Comparison of ENCODE assay signal across 1 cellular context in the genomic region with DNA sequence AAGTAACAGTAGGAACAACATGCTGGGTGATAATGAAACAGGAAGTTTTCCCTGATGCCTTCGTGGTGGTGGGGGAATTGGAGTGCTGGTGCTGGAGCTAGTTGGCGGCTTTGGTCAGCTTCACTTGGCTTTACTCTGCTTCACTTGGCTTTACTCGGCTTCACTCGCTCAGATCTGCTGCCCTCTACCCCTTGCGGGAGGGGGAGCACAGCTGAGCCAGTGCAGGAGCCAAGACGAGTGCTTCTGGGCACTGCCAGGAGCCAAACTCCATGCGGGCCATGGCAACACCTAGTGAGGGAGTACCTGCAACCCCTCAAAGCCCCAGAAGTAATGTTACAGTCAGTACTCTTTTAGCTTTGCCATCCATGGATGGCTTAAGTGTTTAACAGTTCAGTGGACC.
TF ChIP-seq lines count a peak whose summit lies in the region.

No MANE protein-coding gene starts in this region.

TF ChIP-seq in SK-N-SH treated with all-trans-retinoic acid at 6 μM for 48 hours, 23 proteins besides CTCF, POLR2A, EP300 and RAD21 (continued from another document):
- no peak for TF ChIP-seq ZNF565 (CRISPR knock-in tag; conservative IDR thresholded peaks at IDR 0.05; ENCODE audit: low read depth)
- TF ChIP-seq BACH2 (CRISPR knock-in tag; IDR thresholded peaks at IDR 0.05; ENCODE audit: borderline replicate concordance) = no peak
- TF ChIP-seq, protein P1, sequence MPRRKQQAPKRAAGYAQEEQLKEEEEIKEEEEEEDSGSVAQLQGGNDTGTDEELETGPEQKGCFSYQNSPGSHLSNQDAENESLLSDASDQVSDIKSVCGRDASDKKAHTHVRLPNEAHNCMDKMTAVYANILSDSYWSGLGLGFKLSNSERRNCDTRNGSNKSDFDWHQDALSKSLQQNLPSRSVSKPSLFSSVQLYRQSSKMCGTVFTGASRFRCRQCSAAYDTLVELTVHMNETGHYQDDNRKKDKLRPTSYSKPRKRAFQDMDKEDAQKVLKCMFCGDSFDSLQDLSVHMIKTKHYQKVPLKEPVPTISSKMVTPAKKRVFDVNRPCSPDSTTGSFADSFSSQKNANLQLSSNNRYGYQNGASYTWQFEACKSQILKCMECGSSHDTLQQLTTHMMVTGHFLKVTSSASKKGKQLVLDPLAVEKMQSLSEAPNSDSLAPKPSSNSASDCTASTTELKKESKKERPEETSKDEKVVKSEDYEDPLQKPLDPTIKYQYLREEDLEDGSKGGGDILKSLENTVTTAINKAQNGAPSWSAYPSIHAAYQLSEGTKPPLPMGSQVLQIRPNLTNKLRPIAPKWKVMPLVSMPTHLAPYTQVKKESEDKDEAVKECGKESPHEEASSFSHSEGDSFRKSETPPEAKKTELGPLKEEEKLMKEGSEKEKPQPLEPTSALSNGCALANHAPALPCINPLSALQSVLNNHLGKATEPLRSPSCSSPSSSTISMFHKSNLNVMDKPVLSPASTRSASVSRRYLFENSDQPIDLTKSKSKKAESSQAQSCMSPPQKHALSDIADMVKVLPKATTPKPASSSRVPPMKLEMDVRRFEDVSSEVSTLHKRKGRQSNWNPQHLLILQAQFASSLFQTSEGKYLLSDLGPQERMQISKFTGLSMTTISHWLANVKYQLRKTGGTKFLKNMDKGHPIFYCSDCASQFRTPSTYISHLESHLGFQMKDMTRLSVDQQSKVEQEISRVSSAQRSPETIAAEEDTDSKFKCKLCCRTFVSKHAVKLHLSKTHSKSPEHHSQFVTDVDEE (CRISPR knock-in tag; IDR thresholded peaks at IDR 0.05) = no peak
- TF ChIP-seq ARNTL (CRISPR knock-in tag; IDR thresholded peaks at IDR 0.05; ENCODE audit: borderline replicate concordance, low read depth) = no peak
- TF ChIP-seq, protein P2, sequence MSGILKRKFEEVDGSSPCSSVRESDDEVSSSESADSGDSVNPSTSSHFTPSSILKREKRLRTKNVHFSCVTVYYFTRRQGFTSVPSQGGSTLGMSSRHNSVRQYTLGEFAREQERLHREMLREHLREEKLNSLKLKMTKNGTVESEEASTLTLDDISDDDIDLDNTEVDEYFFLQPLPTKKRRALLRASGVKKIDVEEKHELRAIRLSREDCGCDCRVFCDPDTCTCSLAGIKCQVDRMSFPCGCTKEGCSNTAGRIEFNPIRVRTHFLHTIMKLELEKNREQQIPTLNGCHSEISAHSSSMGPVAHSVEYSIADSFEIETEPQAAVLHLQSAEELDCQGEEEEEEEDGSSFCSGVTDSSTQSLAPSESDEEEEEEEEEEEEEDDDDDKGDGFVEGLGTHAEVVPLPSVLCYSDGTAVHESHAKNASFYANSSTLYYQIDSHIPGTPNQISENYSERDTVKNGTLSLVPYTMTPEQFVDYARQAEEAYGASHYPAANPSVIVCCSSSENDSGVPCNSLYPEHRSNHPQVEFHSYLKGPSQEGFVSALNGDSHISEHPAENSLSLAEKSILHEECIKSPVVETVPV (CRISPR knock-in tag; IDR thresholded peaks at IDR 0.05) = no peak
- no peak for TF ChIP-seq ZC3H10 (CRISPR knock-in tag; IDR thresholded peaks at IDR 0.05)
- TF ChIP-seq, protein P3, sequence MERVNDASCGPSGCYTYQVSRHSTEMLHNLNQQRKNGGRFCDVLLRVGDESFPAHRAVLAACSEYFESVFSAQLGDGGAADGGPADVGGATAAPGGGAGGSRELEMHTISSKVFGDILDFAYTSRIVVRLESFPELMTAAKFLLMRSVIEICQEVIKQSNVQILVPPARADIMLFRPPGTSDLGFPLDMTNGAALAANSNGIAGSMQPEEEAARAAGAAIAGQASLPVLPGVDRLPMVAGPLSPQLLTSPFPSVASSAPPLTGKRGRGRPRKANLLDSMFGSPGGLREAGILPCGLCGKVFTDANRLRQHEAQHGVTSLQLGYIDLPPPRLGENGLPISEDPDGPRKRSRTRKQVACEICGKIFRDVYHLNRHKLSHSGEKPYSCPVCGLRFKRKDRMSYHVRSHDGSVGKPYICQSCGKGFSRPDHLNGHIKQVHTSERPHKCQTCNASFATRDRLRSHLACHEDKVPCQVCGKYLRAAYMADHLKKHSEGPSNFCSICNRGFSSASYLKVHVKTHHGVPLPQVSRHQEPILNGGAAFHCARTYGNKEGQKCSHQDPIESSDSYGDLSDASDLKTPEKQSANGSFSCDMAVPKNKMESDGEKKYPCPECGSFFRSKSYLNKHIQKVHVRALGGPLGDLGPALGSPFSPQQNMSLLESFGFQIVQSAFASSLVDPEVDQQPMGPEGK (CRISPR knock-in tag; IDR thresholded peaks at IDR 0.05; ENCODE audit: borderline replicate concordance) = no peak
- TF ChIP-seq OSR1 (CRISPR knock-in tag; IDR thresholded peaks at IDR 0.05) = no peak
- no peak for TF ChIP-seq TCF4 (CRISPR knock-in tag; IDR thresholded peaks at IDR 0.05; ENCODE audit: borderline replicate concordance)
- no peak for TF ChIP-seq ISL1 (CRISPR knock-in tag; IDR thresholded peaks at IDR 0.05)
- TF ChIP-seq PPARA (CRISPR knock-in tag; IDR thresholded peaks at IDR 0.05; ENCODE audit: borderline replicate concordance) = no peak
- no peak for TF ChIP-seq RARB (CRISPR knock-in tag; IDR thresholded peaks at IDR 0.05)
- TF ChIP-seq, protein P4, sequence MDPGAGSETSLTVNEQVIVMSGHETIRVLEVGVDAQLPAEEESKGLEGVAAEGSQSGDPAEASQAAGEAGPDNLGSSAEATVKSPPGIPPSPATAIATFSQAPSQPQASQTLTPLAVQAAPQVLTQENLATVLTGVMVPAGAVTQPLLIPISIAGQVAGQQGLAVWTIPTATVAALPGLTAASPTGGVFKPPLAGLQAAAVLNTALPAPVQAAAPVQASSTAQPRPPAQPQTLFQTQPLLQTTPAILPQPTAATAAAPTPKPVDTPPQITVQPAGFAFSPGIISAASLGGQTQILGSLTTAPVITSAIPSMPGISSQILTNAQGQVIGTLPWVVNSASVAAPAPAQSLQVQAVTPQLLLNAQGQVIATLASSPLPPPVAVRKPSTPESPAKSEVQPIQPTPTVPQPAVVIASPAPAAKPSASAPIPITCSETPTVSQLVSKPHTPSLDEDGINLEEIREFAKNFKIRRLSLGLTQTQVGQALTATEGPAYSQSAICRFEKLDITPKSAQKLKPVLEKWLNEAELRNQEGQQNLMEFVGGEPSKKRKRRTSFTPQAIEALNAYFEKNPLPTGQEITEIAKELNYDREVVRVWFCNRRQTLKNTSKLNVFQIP (CRISPR knock-in tag; IDR thresholded peaks at IDR 0.05; ENCODE audit: borderline replicate concordance, low read depth) = no peak
- no peak for TF ChIP-seq ZNF70 (CRISPR knock-in tag; IDR thresholded peaks at IDR 0.05)
- TF ChIP-seq SNAI2 (CRISPR knock-in tag; IDR thresholded peaks at IDR 0.05) = no peak
- no peak for TF ChIP-seq GLIS3 (CRISPR knock-in tag; IDR thresholded peaks at IDR 0.05)
